ENCODE assay signal across 8 cellular contexts in genomic region chr18:77061291-77061945, GRCh38.
DNase-seq lines count a peak whose midpoint lies in the region; ATAC-seq and TF ChIP-seq lines count a peak whose summit lies in the region.
"Had no signal": no experiment of that assay in that cellular context is flagged by ENCODE, and none has a peak within 500 bp of the region (broad histone marks: within the 10 kb centered on the region; RNA-seq: fewer than 3 reads in every experiment).

No MANE protein-coding gene starts in this region.

- peak overlapping the region; percentile 69 for H3K4me3 Mint-ChIP-seq in stimulated activated effector memory CD8-positive, alpha-beta T cell treated with anti-CD3 and anti-CD28 coated beads, Interleukin-12 subunit alpha, Interleukin-12 subunit beta, amount 100 ng/mL, for 72 hours

- H3K4me1 ChIP-seq in Panc1 (ENCODE audit: control insufficient read depth, insufficient read depth, low read length) (peaks cover 65% of the 10 kb centered on the region), esophagus (ENCODE audit: control insufficient read depth in 2 of 2, insufficient read depth in 2 of 2, low read length in 1 of 2) (peaks cover 0 to 4% of the 10 kb centered on the region in 2 donors)

- BruUV-seq in Panc1 (replicated peaks; lab: Mats Ljungman, UMichigan), result no TSS peak

- H3K36me3 ChIP-seq in Panc1 (ENCODE audit: control insufficient read depth, insufficient read depth, low read length) (no peaks in the 10 kb centered on the region; the same call in 1 of the 2 replicates), esophagus (ENCODE audit: control insufficient read depth in 2 of 2, insufficient read depth in 2 of 2, low read length in 1 of 2) (peaks cover 0 to 8% of the 10 kb centered on the region in 2 donors)

- ATAC-seq in Panc1, result no peak
- ATAC-seq in stimulated activated effector memory CD8-positive, alpha-beta T cell treated with anti-CD3 and anti-CD28 coated beads, Interleukin-12 subunit alpha, Interleukin-12 subunit beta, amount 100 ng/mL, for 72 hours, result peak; percentile 69

- peaks cover 87% of the 10 kb centered on the region for H3K36me3 Mint-ChIP-seq in stimulated activated effector memory CD8-positive, alpha-beta T cell treated with anti-CD3 and anti-CD28 coated beads, Interleukin-12 subunit alpha, Interleukin-12 subunit beta, amount 100 ng/mL, for 72 hours

- peak overlapping the region; percentile 95 for H3K27ac Mint-ChIP-seq in stimulated activated effector memory CD8-positive, alpha-beta T cell treated with anti-CD3 and anti-CD28 coated beads, Interleukin-12 subunit alpha, Interleukin-12 subunit beta, amount 100 ng/mL, for 72 hours

- intact Hi-C loops in Panc1 (cut with micrococcal nuclease; ENCODE audit: unreplicated experiment), result no loop called here

- DNase-seq in Panc1 (ENCODE audit: low read depth, low spot score), result no peak
- DNase-seq in stimulated activated effector memory CD8-positive, alpha-beta T cell treated with anti-CD3 and anti-CD28 coated beads, Interleukin-12 subunit alpha, Interleukin-12 subunit beta, amount 100 ng/mL, for 72 hours (ENCODE audit: low spot score in 2 of 2), result no peak
- DNase-seq in SW480 (ENCODE audit: low spot score), result no peak
- no peak for DNase-seq in GM10266 (ENCODE audit: extremely low spot score)
- no peak for DNase-seq in DMS 273 treated with DMSO at 0.1 percent for 48 hours (lab: John Stamatoyannopoulos, UW)
- DNase-seq: NCI-H187 treated with DMSO at 0.1 percent for 48 hours had no signal

- 70 to 83% methylated on average over 6 of the region's 6 CpGs for WGBS in esophagus, 2 donors

- H3K4me3 ChIP-seq in GM08714 (ENCODE audit: low read length) (peak overlapping the region; percentile 7; the same call in 1 of the 2 replicates), Panc1 (ENCODE audit: low read depth in 2 of 2, low read length in 2 of 2) (no peak overlapping the region), esophagus (ENCODE audit: low read depth in 1 of 2, low read length in 2 of 2) (no peak overlapping the region)

- H3K27ac ChIP-seq in Panc1 (ENCODE audit: low read length), result peak overlapping the region; percentile 49
- H3K27ac ChIP-seq in esophagus (ENCODE audit: low read depth in 2 of 2, low read length in 1 of 2), result peak overlapping the region; percentile 70 to 72

- TF ChIP-seq CTCF in Panc1 (IDR thresholded peaks at IDR 0.05) (no peak), GM10266 (IDR thresholded peaks at IDR 0.05; ENCODE audit: control insufficient read depth, insufficient read depth, low read depth, missing control alignments) (no peak)

- no peaks in the 10 kb centered on the region for H3K9me3 Mint-ChIP-seq in stimulated activated effector memory CD8-positive, alpha-beta T cell treated with anti-CD3 and anti-CD28 coated beads, Interleukin-12 subunit alpha, Interleukin-12 subunit beta, amount 100 ng/mL, for 72 hours

- POLR2A ChIA-PET in Panc1 (lab: Charles Lee), result interaction anchor here (0.6 kb wide), 1 partner anchor 78 kb away, joined by 3 read pairs; no protein-coding TSS in a partner anchor

- H3K9me3 ChIP-seq in Panc1 (ENCODE audit: control insufficient read depth, insufficient read depth, low read depth, low read length), result no peaks in the 10 kb centered on the region
- H3K9me3 ChIP-seq in esophagus (ENCODE audit: control insufficient read depth in 2 of 2, insufficient read depth in 1 of 2, low read depth in 1 of 2, low read length in 1 of 2), result no peaks in the 10 kb centered on the region

- H3K27me3 ChIP-seq in Panc1 (ENCODE audit: control insufficient read depth, insufficient read depth, low read length) (no peaks in the 10 kb centered on the region), esophagus (ENCODE audit: control insufficient read depth in 1 of 2, insufficient read depth in 2 of 2, low read length in 2 of 2) (no peaks in the 10 kb centered on the region)

- CTCF ChIA-PET in Panc1 (lab: Charles Lee), result no interaction called here

- H3K4me1 Mint-ChIP-seq in stimulated activated effector memory CD8-positive, alpha-beta T cell treated with anti-CD3 and anti-CD28 coated beads, Interleukin-12 subunit alpha, Interleukin-12 subunit beta, amount 100 ng/mL, for 72 hours, result peaks cover 79% of the 10 kb centered on the region

- in situ Hi-C loops in Panc1 (cut with HindIII; ENCODE audit: low pct_unique_long_range_greater_than_20kb, low sequenced_read_pairs), result no loop called here
